1 cellular context compared by ENCODE assay signal in genomic region chr22:17119481-17120202, GRCh38.
TF ChIP-seq lines count a peak whose summit lies in the region.

No MANE protein-coding gene starts in this region.

TF ChIP-seq in K562, 482 proteins besides CTCF, POLR2A, EP300 and RAD21:
- TF ChIP-seq L3MBTL2 (IDR thresholded peaks at IDR 0.05) = peak; percentile 44; the same call in 1 of the 2 replicates
- TF ChIP-seq STAG1 (CRISPR knock-in tag; IDR thresholded peaks at IDR 0.05; ENCODE audit: borderline replicate concordance) = peak; percentile 16; the same call in 1 of the 2 replicates
- TF ChIP-seq YY1 (IDR thresholded peaks at IDR 0.05; ENCODE audit: borderline replicate concordance in 1 of 3, control insufficient read depth in 1 of 3, extremely low read depth in 1 of 3, insufficient read depth in 3 of 3, insufficient read length in 1 of 3, insufficient replicate concordance in 2 of 3, low read depth in 1 of 3, low read length in 2 of 3) = no peak
- 0 out of 2 replicates have a peak, but pooled peaks have one; percentile 17 for TF ChIP-seq EHMT2 (IDR thresholded peaks at IDR 0.05)
- TF ChIP-seq POLR2B (IDR thresholded peaks at IDR 0.05; ENCODE audit: low read depth, partially characterized antibody) = no peak
- TF ChIP-seq, protein P1, sequence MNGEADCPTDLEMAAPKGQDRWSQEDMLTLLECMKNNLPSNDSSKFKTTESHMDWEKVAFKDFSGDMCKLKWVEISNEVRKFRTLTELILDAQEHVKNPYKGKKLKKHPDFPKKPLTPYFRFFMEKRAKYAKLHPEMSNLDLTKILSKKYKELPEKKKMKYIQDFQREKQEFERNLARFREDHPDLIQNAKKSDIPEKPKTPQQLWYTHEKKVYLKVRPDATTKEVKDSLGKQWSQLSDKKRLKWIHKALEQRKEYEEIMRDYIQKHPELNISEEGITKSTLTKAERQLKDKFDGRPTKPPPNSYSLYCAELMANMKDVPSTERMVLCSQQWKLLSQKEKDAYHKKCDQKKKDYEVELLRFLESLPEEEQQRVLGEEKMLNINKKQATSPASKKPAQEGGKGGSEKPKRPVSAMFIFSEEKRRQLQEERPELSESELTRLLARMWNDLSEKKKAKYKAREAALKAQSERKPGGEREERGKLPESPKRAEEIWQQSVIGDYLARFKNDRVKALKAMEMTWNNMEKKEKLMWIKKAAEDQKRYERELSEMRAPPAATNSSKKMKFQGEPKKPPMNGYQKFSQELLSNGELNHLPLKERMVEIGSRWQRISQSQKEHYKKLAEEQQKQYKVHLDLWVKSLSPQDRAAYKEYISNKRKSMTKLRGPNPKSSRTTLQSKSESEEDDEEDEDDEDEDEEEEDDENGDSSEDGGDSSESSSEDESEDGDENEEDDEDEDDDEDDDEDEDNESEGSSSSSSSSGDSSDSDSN (IDR thresholded peaks at IDR 0.05; ENCODE audit: borderline replicate concordance in 1 of 2, low read depth in 2 of 2, low read length in 2 of 2) = 0 out of 4 replicates have a peak, but pooled peaks of 1 of the 2 experiments have one; percentile 18
- peak; percentile 21; the same call in 1 of the 2 replicates for TF ChIP-seq RB1 (IDR thresholded peaks at IDR 0.05; ENCODE audit: low read depth)
- no peak for TF ChIP-seq COPS2 (conservative IDR thresholded peaks at IDR 0.05)
- 0 out of 2 replicates have a peak, but pooled peaks have one; percentile 44 for TF ChIP-seq SMC3 (conservative IDR thresholded peaks at IDR 0.05; ENCODE audit: insufficient read depth, low read depth, low read length)
- TF ChIP-seq NRF1 (conservative IDR thresholded peaks at IDR 0.05 in 1 of 2, IDR thresholded peaks at IDR 0.05 in 1 of 2) = no peak
- no peak for TF ChIP-seq STAT6 (CRISPR knock-in tag; IDR thresholded peaks at IDR 0.05)
- TF ChIP-seq E2F6 (IDR thresholded peaks at IDR 0.05; ENCODE audit: borderline replicate concordance in 1 of 2, extremely low read depth in 1 of 2, insufficient read depth in 1 of 2, insufficient read length in 1 of 2, low read depth in 1 of 2, low read length in 1 of 2, poor library complexity in 1 of 2, severe bottlenecking in 1 of 2) = peak in 1 of 2 experiments; percentile 25
TF ChIP-seq in K562: peak in this region for 7.
